19 cellular contexts compared by ENCODE assay signal in genomic region chr5:75521195-75521594, GRCh38. TPM values are rescaled to one million over a fixed set of nuclear protein-coding genes. Genes with fewer than 3 reads are reported as not detected.
DNase-seq lines count a peak whose midpoint lies in the region; ATAC-seq, FAIRE-seq and TF ChIP-seq lines count a peak whose summit lies in the region.
"Had no signal": no experiment of that assay in that cellular context is flagged by ENCODE, and none has a peak within 500 bp of the region (broad histone marks: within the 10 kb centered on the region; RNA-seq: fewer than 3 reads in every experiment).

No MANE protein-coding gene starts in this region.

- peaks cover 42% of the 10 kb centered on the region for H4K20me1 ChIP-seq in astrocyte (ENCODE audit: insufficient read depth, low read length)

- H3K4me1 Mint-ChIP-seq in activated naive CD4-positive, alpha-beta T cell treated with anti-CD3 and anti-CD28 coated beads, Interleukin-2, amount 50 U/mL, for 24 hours = peaks cover 82% of the 10 kb centered on the region
- peaks cover 88% of the 10 kb centered on the region for H3K4me1 Mint-ChIP-seq in stimulated activated naive CD8-positive, alpha-beta T cell treated with anti-CD3 and anti-CD28 coated beads, Interleukin-15, Interleukin-2, amounts not matched to agents 100 ng/mL and 50 ng/mL, for 24 hours (ENCODE audit: low read depth)
- peaks cover 77% of the 10 kb centered on the region for H3K4me1 Mint-ChIP-seq in stimulated activated naive CD8-positive, alpha-beta T cell treated with anti-CD3 and anti-CD28 coated beads, Interleukin-15, amount 100 ng/mL, for 72 hours
- peaks cover 19% of the 10 kb centered on the region for H3K4me1 Mint-ChIP-seq in astrocyte (ENCODE audit: low read depth, unreplicated experiment)

- no peak overlapping the region for H2AFZ ChIP-seq in astrocyte (ENCODE audit: low read depth, low read length)
- H2AFZ ChIP-seq: GM23338 had no signal

- intact Hi-C loops in head of caudate nucleus (cut with DNase I) = no loop called here

- peak overlapping the region; percentile 32 for H3K27ac Mint-ChIP-seq in activated naive CD4-positive, alpha-beta T cell treated with anti-CD3 and anti-CD28 coated beads, Interleukin-2, amount 50 U/mL, for 24 hours
- H3K27ac Mint-ChIP-seq in activated naive CD4-positive, alpha-beta T cell treated with anti-CD3 and anti-CD28 coated beads, Interleukin-2, amount 50 U/mL, for 72 hours = peak overlapping the region in 1 of 2 donors; percentile 64
- peak overlapping the region; percentile 95 for H3K27ac Mint-ChIP-seq in stimulated activated naive CD8-positive, alpha-beta T cell treated with anti-CD3 and anti-CD28 coated beads, Interleukin-15, Interleukin-2, amounts not matched to agents 100 ng/mL and 50 ng/mL, for 24 hours
- H3K27ac Mint-ChIP-seq in stimulated activated naive CD8-positive, alpha-beta T cell treated with anti-CD3 and anti-CD28 coated beads, Interleukin-15, amount 100 ng/mL, for 72 hours = no peak overlapping the region
- peak overlapping the region; percentile 95 for H3K27ac Mint-ChIP-seq in astrocyte (ENCODE audit: unreplicated experiment)
- H3K27ac Mint-ChIP-seq: CD4-positive, alpha-beta memory T cell; GM23338; H9 had no signal

- peaks cover 30% of the 10 kb centered on the region for H3K36me3 Mint-ChIP-seq in activated naive CD4-positive, alpha-beta T cell treated with anti-CD3 and anti-CD28 coated beads, Interleukin-2, amount 50 U/mL, for 24 hours
- peaks cover 19 to 34% of the 10 kb centered on the region in 2 donors for H3K36me3 Mint-ChIP-seq in activated naive CD4-positive, alpha-beta T cell treated with anti-CD3 and anti-CD28 coated beads, Interleukin-2, amount 50 U/mL, for 72 hours
- peaks cover 53% of the 10 kb centered on the region for H3K36me3 Mint-ChIP-seq in stimulated activated naive CD8-positive, alpha-beta T cell treated with anti-CD3 and anti-CD28 coated beads, Interleukin-15, Interleukin-2, amounts not matched to agents 100 ng/mL and 50 ng/mL, for 24 hours (ENCODE audit: low read depth)
- peaks cover 12% of the 10 kb centered on the region for H3K36me3 Mint-ChIP-seq in astrocyte (ENCODE audit: low read depth, unreplicated experiment)

- no peaks in the 10 kb centered on the region for H3K36me3 ChIP-seq in astrocyte (ENCODE audit: insufficient read depth, low read length)

- no peak overlapping the region for H3K27ac ChIP-seq in astrocyte (ENCODE audit: low read depth, low read length)

- no peak overlapping the region for H3K4me3 Mint-ChIP-seq in activated naive CD4-positive, alpha-beta T cell treated with anti-CD3 and anti-CD28 coated beads, Interleukin-2, amount 50 U/mL, for 24 hours
- H3K4me3 Mint-ChIP-seq in stimulated activated naive CD8-positive, alpha-beta T cell treated with anti-CD3 and anti-CD28 coated beads, Interleukin-15, Interleukin-2, amounts not matched to agents 100 ng/mL and 50 ng/mL, for 24 hours = no peak overlapping the region
- H3K4me3 Mint-ChIP-seq in stimulated activated naive CD8-positive, alpha-beta T cell treated with anti-CD3 and anti-CD28 coated beads, Interleukin-15, amount 100 ng/mL, for 72 hours = no peak overlapping the region
- H3K4me3 Mint-ChIP-seq in astrocyte (ENCODE audit: unreplicated experiment) = no peak overlapping the region
- H3K4me3 Mint-ChIP-seq: CD4-positive, alpha-beta memory T cell; GM23338; H9; HFFc6 had no signal

- ATAC-seq in activated naive CD4-positive, alpha-beta T cell treated with anti-CD3 and anti-CD28 coated beads, Interleukin-2, amount 50 U/mL, for 72 hours = no peak
- no peak for ATAC-seq in stimulated activated naive CD8-positive, alpha-beta T cell treated with anti-CD3 and anti-CD28 coated beads, Interleukin-15, amount 100 ng/mL, for 72 hours
- ATAC-seq: GM23338, HCT116 had no signal

- FAIRE-seq in astrocyte (lab: Jason Lieb, UNC) = no peak
- FAIRE-seq: GM18507 had no signal

- TF ChIP-seq CTCF in astrocyte (IDR thresholded peaks at IDR 0.05; ENCODE audit: insufficient read depth, low read depth, low read length) = no peak

- peaks cover 3% of the 10 kb centered on the region for H3K4me1 ChIP-seq in astrocyte (ENCODE audit: insufficient read depth, low read length)

- H3K4me3 ChIP-seq in astrocyte (ENCODE audit: insufficient read depth, low read depth, low read length) = no peak overlapping the region
- H3K4me3 ChIP-seq: GM23338 had no signal

- peaks cover 98% of the 10 kb centered on the region for H3K79me2 ChIP-seq in astrocyte (ENCODE audit: insufficient read depth, low read length)

- peaks cover 14% of the 10 kb centered on the region for H3K9me3 Mint-ChIP-seq in activated naive CD4-positive, alpha-beta T cell treated with anti-CD3 and anti-CD28 coated beads, Interleukin-2, amount 50 U/mL, for 24 hours
- peaks cover 0 to 18% of the 10 kb centered on the region in 2 donors for H3K9me3 Mint-ChIP-seq in activated naive CD4-positive, alpha-beta T cell treated with anti-CD3 and anti-CD28 coated beads, Interleukin-2, amount 50 U/mL, for 72 hours
- peaks cover 13% of the 10 kb centered on the region for H3K9me3 Mint-ChIP-seq in stimulated activated naive CD8-positive, alpha-beta T cell treated with anti-CD3 and anti-CD28 coated beads, Interleukin-15, Interleukin-2, amounts not matched to agents 100 ng/mL and 50 ng/mL, for 24 hours
- peaks cover 5 to 19% of the 10 kb centered on the region in 2 donors for H3K9me3 Mint-ChIP-seq in stimulated activated naive CD8-positive, alpha-beta T cell treated with anti-CD3 and anti-CD28 coated beads, Interleukin-15, amount 100 ng/mL, for 72 hours
- peaks cover 6% of the 10 kb centered on the region for H3K9me3 Mint-ChIP-seq in astrocyte (ENCODE audit: unreplicated experiment)

- DNase-seq in activated naive CD4-positive, alpha-beta T cell treated with anti-CD3 and anti-CD28 coated beads, Interleukin-2, amount 50 U/mL, for 72 hours (ENCODE audit: low spot score in 2 of 2) = no peak
- no peak for DNase-seq in stimulated activated naive CD8-positive, alpha-beta T cell treated with anti-CD3 and anti-CD28 coated beads, Interleukin-15, amount 100 ng/mL, for 72 hours
- DNase-seq in astrocyte (ENCODE audit: low read depth) = no peak
- DNase-seq in RKO (ENCODE audit: low spot score) = no peak
- no peak for DNase-seq in head of caudate nucleus
- DNase-seq: C1 segment of cervical spinal cord; Calu3; CD4-positive, alpha-beta memory T cell; COR-L47; DMS53; DMS79 treated with DMSO at 0.1 percent for 48 hours; GF-D8; H9; HFFc6 had no signal

- H3K9ac ChIP-seq in astrocyte (ENCODE audit: low read length) = no peak overlapping the region

- no peaks in the 10 kb centered on the region for H3K9me3 ChIP-seq in astrocyte (ENCODE audit: insufficient read depth, low read depth, low read length)

- no peaks in the 10 kb centered on the region for H3K27me3 Mint-ChIP-seq in activated naive CD4-positive, alpha-beta T cell treated with anti-CD3 and anti-CD28 coated beads, Interleukin-2, amount 50 U/mL, for 24 hours
- H3K27me3 Mint-ChIP-seq in stimulated activated naive CD8-positive, alpha-beta T cell treated with anti-CD3 and anti-CD28 coated beads, Interleukin-15, Interleukin-2, amounts not matched to agents 100 ng/mL and 50 ng/mL, for 24 hours = no peaks in the 10 kb centered on the region
- no peaks in the 10 kb centered on the region for H3K27me3 Mint-ChIP-seq in stimulated activated naive CD8-positive, alpha-beta T cell treated with anti-CD3 and anti-CD28 coated beads, Interleukin-15, amount 100 ng/mL, for 72 hours
- no peaks in the 10 kb centered on the region for H3K27me3 Mint-ChIP-seq in astrocyte (ENCODE audit: low read depth, unreplicated experiment)
- H3K27me3 Mint-ChIP-seq: CD4-positive, alpha-beta memory T cell had no signal

- no peaks in the 10 kb centered on the region for H3K27me3 ChIP-seq in astrocyte (ENCODE audit: insufficient read depth, low read length)

- H3K4me2 ChIP-seq in astrocyte (ENCODE audit: low read length) = no peak overlapping the region
- H3K4me2 ChIP-seq: GM23338 had no signal

RNA-seq across cellular contexts. Expression of gene POLK, which starts 9.5 kb away (rescaled TPM):
- 10 to 100 TPM; 35.4 to 44.7 TPM for total RNA-seq in activated naive CD4-positive, alpha-beta T cell treated with anti-CD3 and anti-CD28 coated beads, Interleukin-2, amount 50 U/mL, for 72 hours
- total RNA-seq in astrocyte = 27.5 and 27.6 TPM in 2 replicates

RNA-seq across cellular contexts. Expression of gene CERT1, which starts 9.8 kb away (rescaled TPM):
- 10 to 100 TPM; 30.3 to 32.5 TPM for total RNA-seq in activated naive CD4-positive, alpha-beta T cell treated with anti-CD3 and anti-CD28 coated beads, Interleukin-2, amount 50 U/mL, for 72 hours
- 29.5 and 29.6 TPM in 2 replicates for total RNA-seq in astrocyte

Comparison
In these comparisons a context has a peak if more than half of its experiments do, and no peak if none do; other contexts are left out.
1. H3K27ac Mint-ChIP-seq: peak in activated naive CD4-positive, alpha-beta T cell treated with anti-CD3 and anti-CD28 coated beads, Interleukin-2, amount 50 U/mL, for 24 hours (single experiment), stimulated activated naive CD8-positive, alpha-beta T cell treated with anti-CD3 and anti-CD28 coated beads, Interleukin-15, Interleukin-2, amounts not matched to agents 100 ng/mL and 50 ng/mL, for 24 hours (single experiment) and astrocyte (single experiment); none in stimulated activated naive CD8-positive, alpha-beta T cell treated with anti-CD3 and anti-CD28 coated beads, Interleukin-15, amount 100 ng/mL, for 72 hours (0 of 2).